In genomic region chr15:39920510-39921273, GRCh38 we compare ENCODE assay signal across 8 cellular contexts. TPM values are rescaled to one million over a fixed set of nuclear protein-coding genes. Genes with fewer than 3 reads are reported as not detected.
DNase-seq lines count a peak whose midpoint lies in the region; TF ChIP-seq lines count a peak whose summit lies in the region.

No MANE protein-coding gene starts in this region.

- H3K4me1 ChIP-seq in right atrium auricular region (peaks cover 0 to 24% of the 10 kb centered on the region in 2 donors), uterus (no peaks in the 10 kb centered on the region)

- H3K36me3 ChIP-seq in right atrium auricular region (no peaks in the 10 kb centered on the region), uterus (no peaks in the 10 kb centered on the region)

- DNase-seq in GM04504 (ENCODE audit: low read depth) (peak; percentile 55), GOT3 (lab: John Stamatoyannopoulos, UW) (peak; percentile 63), LNCaP clone FGC (ENCODE audit: low read depth) (no peak), T-helper 1 cell (peak; percentile 49 to 79 (median 67)), amygdala (lab: John Stamatoyannopoulos, UW) (peak in 53 of 56 donors; percentile 13 to 82 (median 62)), right atrium auricular region (ENCODE audit: low spot score) (peak; percentile 69), pulmonary artery endothelial cell (ENCODE audit: low read depth, low spot score) (peak; percentile 47), uterus (peak; percentile 71 to 78)

- peak overlapping the region; percentile 65 to 79 for H3K27ac ChIP-seq in right atrium auricular region
- H3K27ac ChIP-seq in uterus: peak overlapping the region; percentile 74 to 83

- H3K27me3 ChIP-seq in right atrium auricular region: no peaks in the 10 kb centered on the region
- no peaks in the 10 kb centered on the region for H3K27me3 ChIP-seq in uterus

- H3K9me3 ChIP-seq in right atrium auricular region (no peaks in the 10 kb centered on the region), uterus (no peaks in the 10 kb centered on the region)

- peak; percentile 39 to 50 for TF ChIP-seq POLR2A in uterus (IDR thresholded peaks at IDR 0.05)

- intact Hi-C loops in uterus (cut with DNase I; ENCODE audit: low total_unique reads): no loop called here

- H3K4me3 ChIP-seq in LNCaP clone FGC (ENCODE audit: low read depth, low read length) (peak overlapping the region; percentile 67), right atrium auricular region (peak overlapping the region; percentile 55 to 68), uterus (peak overlapping the region; percentile 49 to 70)

- TF ChIP-seq CTCF in LNCaP clone FGC (IDR thresholded peaks at IDR 0.05; ENCODE audit: control insufficient read depth, extremely low read depth, insufficient read depth): 0 out of 2 replicates have a peak, but pooled peaks have one; percentile 8
- TF ChIP-seq CTCF in right atrium auricular region (IDR thresholded peaks at IDR 0.05): no peak
- TF ChIP-seq CTCF in uterus (IDR thresholded peaks at IDR 0.05): peak in 2 of 4 experiments; percentile 3 to 8

RNA-seq across cellular contexts. Expression of gene GPR176, which starts 0.6 kb away (rescaled TPM):
- total RNA-seq in right atrium auricular region (1 to 10 TPM; 4.3 to 6.7 TPM), pulmonary artery endothelial cell (78.3 and 84.3 TPM in 2 replicates), uterus (10 to 100 TPM in 1 of 4 donors, 1 to 10 TPM in 3; 5.5 to 11.8 (median 7.1) TPM)

RNA-seq across cellular contexts. Expression of gene EIF2AK4, which starts 13.2 kb away (rescaled TPM):
- 10 to 100 TPM; 27.8 to 28.1 TPM for total RNA-seq in right atrium auricular region
- 51.0 and 72.7 TPM in 2 replicates for total RNA-seq in pulmonary artery endothelial cell
- 10 to 100 TPM; 18.2 to 59.4 (median 36.7) TPM for total RNA-seq in uterus
